In genomic region chr22:18091916-18092526, GRCh38 we compare ENCODE assay signal across 8 cellular contexts. TPM values are rescaled to one million over a fixed set of nuclear protein-coding genes. Genes with fewer than 3 reads are reported as not detected.
A peak's percentile ranks its signal among the peaks of the same experiment; 100 is the strongest.
DNase-seq lines count a peak whose midpoint lies in the region; ATAC-seq and TF ChIP-seq lines count a peak whose summit lies in the region.

No MANE protein-coding gene starts in this region.

- no peaks in the 10 kb centered on the region for H3K27me3 Mint-ChIP-seq in CD4-positive, alpha-beta memory T cell

- peak; percentile 44 to 59 (median 48) for DNase-seq in CD4-positive, alpha-beta memory T cell
- DNase-seq in RWPE1 (ENCODE audit: low spot score) (no peak), dermis blood vessel endothelial cell (peak; percentile 87), mucosa of descending colon (peak; percentile 84 to 90 (median 87)), inferior parietal cortex (ENCODE audit: extremely low spot score) (no peak)
- no peak for DNase-seq in activated CD8-positive, alpha-beta memory T cell treated with anti-CD3 and anti-CD28 coated beads for 24 hours

- POLR2A ChIA-PET in CD4-positive, alpha-beta memory T cell (lab: Charles Lee; ENCODE audit: partially characterized antibody) = interaction anchor here (0.9 to 2.2 kb wide), 6 partner anchors 10 to 92 kb away, joined by 3 to 37 read pairs (median 4); partner anchors contain the start of gene PEX26
- POLR2A ChIA-PET in RWPE1 (lab: Yijun Ruan, JAX; ENCODE audit: low non-redundant PET) = no interaction called here

- H3K4me1 Mint-ChIP-seq in CD4-positive, alpha-beta memory T cell = peaks cover 9 to 37% (median 23%) of the 10 kb centered on the region in 4 donors

- H3K9me3 Mint-ChIP-seq in CD4-positive, alpha-beta memory T cell = no peaks in the 10 kb centered on the region

- ATAC-seq in mucosa of descending colon (peak; percentile 90), GM18861 (IDR thresholded peaks at IDR 0.05; ENCODE audit: unreplicated experiment) (no peak), GM21390 (IDR thresholded peaks at IDR 0.05; ENCODE audit: unreplicated experiment) (no peak)

- intact Hi-C loops in CD4-positive, alpha-beta memory T cell (cut with micrococcal nuclease) = loop anchor here (1.0 kb wide), 1 partner anchor 15 kb away; the partner anchor contains the start of gene PEX26
- intact Hi-C loops in mucosa of descending colon (cut with DNase I, micrococcal nuclease) = no loop called here

- H3K36me3 ChIP-seq in CD4-positive, alpha-beta memory T cell (ENCODE audit: insufficient read depth, low read length) = peaks cover 12% of the 10 kb centered on the region
- no peaks in the 10 kb centered on the region for H3K36me3 ChIP-seq in mucosa of descending colon (ENCODE audit: low read depth)

- H3K9me3 ChIP-seq in CD4-positive, alpha-beta memory T cell (ENCODE audit: control insufficient read depth in 1 of 2, low read length in 2 of 2) = no peaks in the 10 kb centered on the region
- no peaks in the 10 kb centered on the region for H3K9me3 ChIP-seq in mucosa of descending colon

- H3K36me3 Mint-ChIP-seq in CD4-positive, alpha-beta memory T cell = peaks cover 39 to 54% of the 10 kb centered on the region in 2 donors

- CTCF ChIA-PET in CD4-positive, alpha-beta memory T cell (lab: Charles Lee; ENCODE audit: partially characterized antibody) = interaction anchor here (0.6 to 2.2 kb wide), 5 partner anchors 14 to 262 kb away, joined by 3 to 8 read pairs (median 4); partner anchors contain the start of gene PEX26
- CTCF ChIA-PET in RWPE1 (lab: Yijun Ruan, JAX) = no interaction called here

- H3K4me1 ChIP-seq in CD4-positive, alpha-beta memory T cell (ENCODE audit: insufficient read depth, low read length) = peaks cover 23% of the 10 kb centered on the region
- H3K4me1 ChIP-seq in mucosa of descending colon (ENCODE audit: low read depth) = peaks cover 21% of the 10 kb centered on the region

- peak overlapping the region; percentile 76 for H3K27ac ChIP-seq in CD4-positive, alpha-beta memory T cell (ENCODE audit: low read depth, low read length)
- H3K27ac ChIP-seq in RWPE1 = peak overlapping the region; percentile 81

- peak overlapping the region; percentile 97 to 100 (median 99) for H3K27ac Mint-ChIP-seq in CD4-positive, alpha-beta memory T cell

- no peaks in the 10 kb centered on the region for H3K27me3 ChIP-seq in CD4-positive, alpha-beta memory T cell (ENCODE audit: insufficient read depth, low read length)

- TF ChIP-seq CTCF in RWPE1 (conservative IDR thresholded peaks at IDR 0.05; ENCODE audit: low read depth) (no peak), mucosa of descending colon (IDR thresholded peaks at IDR 0.05) (no peak)

- H3K4me3 Mint-ChIP-seq in CD4-positive, alpha-beta memory T cell = peak overlapping the region; percentile 89 to 100 (median 94)

- peak overlapping the region in 1 of 2 donors; percentile 58 for H3K4me3 ChIP-seq in CD4-positive, alpha-beta memory T cell (ENCODE audit: low read length in 2 of 2)
- no peak overlapping the region for H3K4me3 ChIP-seq in mucosa of descending colon

RNA-seq across cellular contexts. Expression of gene PEX26, which starts 14.2 kb away (rescaled TPM):
- total RNA-seq in CD4-positive, alpha-beta memory T cell = 10 to 100 TPM; 39.1 to 39.6 TPM
- 1 to 10 TPM; 1.4 to 6.3 TPM for polyA plus RNA-seq in CD4-positive, alpha-beta memory T cell
- total RNA-seq in dermis blood vessel endothelial cell (24.8 and 37.6 TPM in 2 replicates), mucosa of descending colon (100 to 1,000 TPM; 113 to 241 (median 123) TPM)

RNA-seq across cellular contexts. Expression of gene TUBA8, which starts 18.6 kb away (rescaled TPM):
- 1 to 10 TPM; 1.9 to 2.7 TPM for total RNA-seq in CD4-positive, alpha-beta memory T cell
- polyA plus RNA-seq in CD4-positive, alpha-beta memory T cell = 1 to 10 TPM in 1 of 2 donors, under 1 TPM in 1; 0.33 to 1.0 TPM
- total RNA-seq in dermis blood vessel endothelial cell (1.0 and 1.3 TPM in 2 replicates), mucosa of descending colon (1 to 10 TPM; 2.7 to 4.7 (median 3.3) TPM)

RNA-seq across cellular contexts. Expression of gene USP18, which starts 57.9 kb away (rescaled TPM):
- total RNA-seq in CD4-positive, alpha-beta memory T cell = 1 to 10 TPM; 3.3 to 3.4 TPM
- polyA plus RNA-seq in CD4-positive, alpha-beta memory T cell = 10 to 100 TPM; 15.0 to 15.7 TPM
- total RNA-seq in dermis blood vessel endothelial cell = 9.0 and 12.9 TPM in 2 replicates
- total RNA-seq in mucosa of descending colon = 1 to 10 TPM; 3.1 to 6.3 (median 3.3) TPM

Comparison
In these comparisons a context has a peak if more than half of its experiments do, and no peak if none do; other contexts are left out.
1. DNase-seq: peak in CD4-positive, alpha-beta memory T cell (5 of 5), dermis blood vessel endothelial cell (single experiment) and mucosa of descending colon (3 of 3); none in RWPE1 (single experiment), inferior parietal cortex (single experiment) and activated CD8-positive, alpha-beta memory T cell treated with anti-CD3 and anti-CD28 coated beads for 24 hours (single experiment).